ENCODE assay signal across 11 cellular contexts in the genomic region with DNA sequence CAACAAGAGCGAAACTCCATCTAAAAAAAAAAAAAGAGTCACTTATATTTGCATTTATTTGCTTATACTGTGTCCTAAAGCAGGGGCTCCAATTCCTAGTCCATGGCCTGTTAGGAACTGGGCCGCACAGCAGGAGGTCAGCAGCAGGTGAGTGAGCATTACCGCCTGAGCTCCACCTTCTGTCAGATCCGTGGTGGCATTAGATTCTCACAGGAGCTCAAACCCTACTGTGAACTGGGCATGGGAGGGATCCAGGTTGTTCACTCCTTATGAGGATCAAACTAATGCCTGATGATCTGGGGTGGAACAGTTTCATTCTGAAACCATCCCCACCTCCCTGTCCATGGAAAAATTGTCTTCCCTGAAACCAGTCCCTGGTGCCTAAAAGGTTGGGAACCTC. TPM values are rescaled to one million over a fixed set of nuclear protein-coding genes. Genes with fewer than 3 reads are reported as not detected.
DNase-seq lines count a peak whose midpoint lies in the region; ATAC-seq and TF ChIP-seq lines count a peak whose summit lies in the region.
"Had no signal": no experiment of that assay in that cellular context is flagged by ENCODE, and none has a peak within 500 bp of the region (broad histone marks: within the 10 kb centered on the region; RNA-seq: fewer than 3 reads in every experiment).

No MANE protein-coding gene starts in this region.

- H3K9me3 ChIP-seq in breast epithelium: no peaks in the 10 kb centered on the region
- H3K9me3 ChIP-seq in muscle layer of duodenum (ENCODE audit: control insufficient read depth in 1 of 2, low read length in 2 of 2): no peaks in the 10 kb centered on the region
- H3K9me3 ChIP-seq in upper lobe of right lung: no peaks in the 10 kb centered on the region

- H3K4me1 ChIP-seq in breast epithelium: peaks cover 15 to 42% of the 10 kb centered on the region in 2 donors
- H3K4me1 ChIP-seq in muscle layer of duodenum (ENCODE audit: control insufficient read depth in 1 of 2, insufficient read depth in 2 of 2, low read length in 2 of 2): peaks cover 31 to 60% of the 10 kb centered on the region in 2 donors
- H3K4me1 ChIP-seq in upper lobe of right lung: peaks cover 53% of the 10 kb centered on the region

- TF ChIP-seq POLR2A in breast epithelium (IDR thresholded peaks at IDR 0.05): no peak

- TF ChIP-seq CTCF in breast epithelium (IDR thresholded peaks at IDR 0.05): no peak
- no peak for TF ChIP-seq CTCF in upper lobe of right lung (IDR thresholded peaks at IDR 0.05)

- DNase-seq in NCI-H146 (lab: John Stamatoyannopoulos, UW) (peak; percentile 20), NCI-H146 treated with DMSO at 0.1 percent for 48 hours (lab: John Stamatoyannopoulos, UW; ENCODE audit: unreplicated experiment) (no peak), breast epithelium (ENCODE audit: low spot score in 2 of 2) (no peak), upper lobe of right lung (no peak)
- DNase-seq: activated T-cell treated with anti-CD3 and anti-CD28 coated beads, Interleukin-2, amount 50 U/mL, for 4 hours; NCI-H524 had no signal

- H3K36me3 ChIP-seq in breast epithelium (no peaks in the 10 kb centered on the region), muscle layer of duodenum (ENCODE audit: control insufficient read depth in 1 of 2, insufficient read depth in 2 of 2, low read length in 2 of 2) (peaks cover 0 to 4% of the 10 kb centered on the region in 2 donors), upper lobe of right lung (no peaks in the 10 kb centered on the region)

- H3K4me3 ChIP-seq in breast epithelium (no peak overlapping the region), muscle layer of duodenum (ENCODE audit: low read depth in 1 of 2, low read length in 2 of 2) (no peak overlapping the region), upper lobe of right lung (no peak overlapping the region)

- ATAC-seq in upper lobe of right lung (no peak), GM19397 (IDR thresholded peaks at IDR 0.05; ENCODE audit: unreplicated experiment) (no peak), HG03432 (IDR thresholded peaks at IDR 0.05; ENCODE audit: unreplicated experiment) (no peak), HG03354 (IDR thresholded peaks at IDR 0.05; ENCODE audit: poor library complexity, severe bottlenecking, unreplicated experiment) (no peak)
- ATAC-seq: activated T-cell treated with anti-CD3 and anti-CD28 coated beads, Interleukin-2, amount 50 U/mL, for 4 hours had no signal

- no peaks in the 10 kb centered on the region for H3K27me3 ChIP-seq in breast epithelium
- no peaks in the 10 kb centered on the region for H3K27me3 ChIP-seq in muscle layer of duodenum (ENCODE audit: low read depth, low read length)
- H3K27me3 ChIP-seq in upper lobe of right lung: no peaks in the 10 kb centered on the region

- intact Hi-C loops in breast epithelium (cut with DNase I; ENCODE audit: low total_unique reads): no loop called here
- intact Hi-C loops in upper lobe of right lung (cut with DNase I): no loop called here

- H3K27ac ChIP-seq in breast epithelium: peak overlapping the region; percentile 82 to 93
- H3K27ac ChIP-seq in muscle layer of duodenum (ENCODE audit: low read length): peak overlapping the region; percentile 79
- H3K27ac ChIP-seq in upper lobe of right lung: peak overlapping the region; percentile 80
- H3K27ac ChIP-seq: 22Rv1 had no signal

RNA-seq across cellular contexts. Expression of a gene that starts 24.9 kb away (rescaled TPM):
- total RNA-seq in breast epithelium: 10 to 100 TPM in 2 of 3 donors, 1 to 10 TPM in 1; 3.8 to 29.8 (median 14.6) TPM
- total RNA-seq in upper lobe of right lung: 6.6 TPM

RNA-seq across cellular contexts. Expression of a gene that starts 45.2 kb away (rescaled TPM):
- total RNA-seq in breast epithelium (10 to 100 TPM in 2 of 3 donors, 1 to 10 TPM in 1; 8.8 to 16.4 (median 10.8) TPM), upper lobe of right lung (11.8 TPM)
